Comparison of ENCODE assay signal across 16 cellular contexts in genomic region chr17:47291242-47291873, GRCh38. TPM values are rescaled to one million over a fixed set of nuclear protein-coding genes. Genes with fewer than 3 reads are reported as not detected.
DNase-seq lines count a peak whose midpoint lies in the region; ATAC-seq, FAIRE-seq and TF ChIP-seq lines count a peak whose summit lies in the region.
"Had no signal": no experiment of that assay in that cellular context is flagged by ENCODE, and none has a peak within 500 bp of the region (broad histone marks: within the 10 kb centered on the region; RNA-seq: fewer than 3 reads in every experiment).

No MANE protein-coding gene starts in this region.

- in situ Hi-C loops in K562 (cut with MboI), result no loop called here
- in situ Hi-C loops in HepG2 (cut with HindIII; ENCODE audit: extremely low pct_ligation_motif_present, low pct_unique_long_range_greater_than_20kb), result no loop called here

- H3K27ac ChIP-seq in K562 (ENCODE audit: extremely low read depth, low read depth, low read length) (peak overlapping the region; percentile 50), HepG2 (ENCODE audit: extremely low read length, insufficient read depth, low read length) (peak overlapping the region; percentile 14)
- H3K27ac ChIP-seq: A549 had no signal

- no peak for TF ChIP-seq POLR2A in K562 (conservative IDR thresholded peaks at IDR 0.05)
- TF ChIP-seq POLR2A in HepG2 (IDR thresholded peaks at IDR 0.05; ENCODE audit: insufficient read depth in 1 of 2, low read depth in 2 of 2, low read length in 2 of 2), result no peak

- H3K27me3 Mint-ChIP-seq in Caco-2 (ENCODE audit: insufficient read depth, unreplicated experiment), result no peaks in the 10 kb centered on the region
- H3K27me3 Mint-ChIP-seq: CD4-positive, alpha-beta T cell had no signal

- FAIRE-seq in K562 (lab: Jason Lieb, UNC) (peak; percentile 74), HepG2 (lab: Jason Lieb, UNC) (peak; percentile 90)
- FAIRE-seq: A549 had no signal

- H3K4me1 Mint-ChIP-seq in Caco-2 (ENCODE audit: low read depth, unreplicated experiment), result peaks cover 20% of the 10 kb centered on the region

- H3K36me3 ChIP-seq in Caco-2 (ENCODE audit: control insufficient read depth, insufficient read depth, low read length), result no peaks in the 10 kb centered on the region
- no peaks in the 10 kb centered on the region for H3K36me3 ChIP-seq in K562 (ENCODE audit: control insufficient read depth, insufficient read depth, low read length)
- H3K36me3 ChIP-seq in HepG2 (replicated peaks in 1 of 2; ENCODE audit: control insufficient read depth in 1 of 2, insufficient read depth in 2 of 2, low read length in 2 of 2), result no peaks in the 10 kb centered on the region

- TF ChIP-seq EP300 in K562 (IDR thresholded peaks at IDR 0.05; ENCODE audit: low read length), result peak; percentile 81
- TF ChIP-seq EP300 in HepG2 (IDR thresholded peaks at IDR 0.05; ENCODE audit: low read depth in 2 of 2, low read length in 2 of 2), result peak in 1 of 2 experiments; percentile 64; a peak in 1 of 4 replicates
- TF ChIP-seq EP300 in HepG2 (CRISPR knock-in tag; IDR thresholded peaks at IDR 0.05; ENCODE audit: borderline replicate concordance), result peak; percentile 49; the same call in 1 of the 2 replicates

- H3K79me2 ChIP-seq in K562 (ENCODE audit: control insufficient read depth, insufficient read depth, low read length) (no peaks in the 10 kb centered on the region), HepG2 (ENCODE audit: insufficient read depth, low read length) (no peaks in the 10 kb centered on the region)

- no peak overlapping the region for H3K4me3 ChIP-seq in Caco-2 (ENCODE audit: low read depth, low read length)
- H3K4me3 ChIP-seq in LNCaP clone FGC (ENCODE audit: low read depth, low read length), result no peak overlapping the region
- H3K4me3 ChIP-seq in K562, result no peak overlapping the region
- H3K4me3 ChIP-seq in HepG2 (replicated peaks in 1 of 3; ENCODE audit: insufficient read depth in 1 of 3, low read depth in 2 of 3, low read length in 3 of 3), result peak overlapping the region in 2 of 3 experiments; percentile 12 to 13; a peak in 3 of 6 replicates
- H3K4me3 ChIP-seq: A549, MG63 had no signal

- H4K20me1 ChIP-seq in K562 (replicated peaks; ENCODE audit: control insufficient read depth, insufficient read depth, low read length), result no peaks in the 10 kb centered on the region
- H4K20me1 ChIP-seq in HepG2 (ENCODE audit: insufficient read depth, low read length), result no peaks in the 10 kb centered on the region

- no peaks in the 10 kb centered on the region for H3K9me3 ChIP-seq in Caco-2
- H3K9me3 ChIP-seq in K562 (replicated peaks; ENCODE audit: control insufficient read depth, insufficient read depth, low read depth, low read length), result no peaks in the 10 kb centered on the region
- no peaks in the 10 kb centered on the region for H3K9me3 ChIP-seq in HepG2 (ENCODE audit: low read length)
- H3K9me3 ChIP-seq: A549, MG63 had no signal

- DNase-seq in Caco-2, result peak in 1 of 2 experiments; percentile 61
- peak; percentile 76 for DNase-seq in LNCaP clone FGC (ENCODE audit: low read depth)
- DNase-seq in K562 (ENCODE audit: extremely low read depth in 1 of 4, low spot score in 3 of 4), result peak in 2 of 4 experiments; percentile 39 to 69
- DNase-seq in HepG2 (ENCODE audit: low spot score), result peak; percentile 90
- no peak for DNase-seq in globus pallidus (ENCODE audit: low spot score)
- no peak for DNase-seq in DMS153 treated with DMSO at 0.1 percent for 48 hours (lab: John Stamatoyannopoulos, UW; ENCODE audit: unreplicated experiment)
- no peak for DNase-seq in SIG-M5 treated with dmso at 0.1 percent for 504 hours (lab: John Stamatoyannopoulos, UW; ENCODE audit: unreplicated experiment)
- DNase-seq in cerebellar cortex (ENCODE audit: low spot score), result no peak
- DNase-seq: CD4-positive, alpha-beta T cell; KG1; MG63; NCI-H187 treated with DMSO at 0.1 percent for 48 hours; NCI-H524 treated with DMSO at 0.1 percent for 48 hours had no signal

- peaks cover 7% of the 10 kb centered on the region for H3K9me1 ChIP-seq in K562 (ENCODE audit: control insufficient read depth, insufficient read depth, low read length)

- POLR2A ChIA-PET in Caco-2 (lab: Charles Lee) (no interaction called here), K562 (lab: Yijun Ruan, JAX) (interaction anchor here (0.6 to 3.6 kb wide), 8 partner anchors 9 to 51 kb away, joined by 3 to 18 read pairs (median 4); no protein-coding TSS in a partner anchor), HepG2 (lab: Yijun Ruan, JAX) (interaction anchor here (0.7 to 1.5 kb wide), 5 partner anchors 14 to 359 kb away, joined by 3 to 4 read pairs (median 4); partner anchors contain the start of gene EFCAB13)

- H3K9me3 Mint-ChIP-seq in Caco-2 (ENCODE audit: unreplicated experiment), result no peaks in the 10 kb centered on the region
- H3K9me3 Mint-ChIP-seq: CD4-positive, alpha-beta T cell had no signal

- H3K4me1 ChIP-seq in Caco-2 (peaks cover 22% of the 10 kb centered on the region), K562 (replicated peaks in 1 of 2; ENCODE audit: control insufficient read depth in 2 of 2, insufficient read depth in 2 of 2, low read length in 2 of 2) (peaks cover 54 to 66% of the 10 kb centered on the region in 2 experiments), HepG2 (ENCODE audit: insufficient read depth, low read length) (peaks cover 39% of the 10 kb centered on the region)

- no TSS peak for BruUV-seq in Caco-2 (replicated peaks; lab: Mats Ljungman, UMichigan)
- no TSS peak for BruUV-seq in K562 (replicated peaks; lab: Mats Ljungman, UMichigan)
- BruUV-seq in HepG2 (replicated peaks; lab: Mats Ljungman, UMichigan), result no TSS peak

- intact Hi-C loops in Caco-2 (cut with micrococcal nuclease; ENCODE audit: unreplicated experiment), result no loop called here
- intact Hi-C loops in K562 (cut with micrococcal nuclease), result loop anchor here (5.0 kb wide), 1 partner anchor 34 kb away; no protein-coding TSS in a partner anchor
- intact Hi-C loops in HepG2 (cut with micrococcal nuclease; ENCODE audit: unreplicated experiment), result no loop called here

- H3K4me2 ChIP-seq in K562 (ENCODE audit: insufficient read depth, low read length), result peak overlapping the region; percentile 67
- peak overlapping the region; percentile 50 for H3K4me2 ChIP-seq in HepG2 (ENCODE audit: low read depth, low read length)
- H3K4me2 ChIP-seq: A549 had no signal

- H3K9ac ChIP-seq in K562 (ENCODE audit: insufficient read depth in 1 of 2, low read depth in 2 of 2, low read length in 2 of 2) (peak overlapping the region in 1 of 2 experiments; percentile 35; a peak in 3 of 4 replicates), HepG2 (ENCODE audit: insufficient read depth, low read depth, low read length) (no peak overlapping the region)

- WGBS in K562 (ENCODE audit: insufficient coverage, low coverage, missing lambda C conversion rate), result 20% methylated on average over 8 of the region's 8 CpGs
- WGBS in HepG2 (ENCODE audit: low lambda C conversion rate), result 3% methylated on average over 8 of the region's 8 CpGs

- peak; percentile 4 for ATAC-seq in K562
- peak; percentile 72 for ATAC-seq in HepG2
- ATAC-seq: A549 had no signal

- H3K27me3 ChIP-seq in Caco-2 (replicated peaks; ENCODE audit: control insufficient read depth, insufficient read depth, low read length) (no peaks in the 10 kb centered on the region; the same call in 1 of the 2 replicates), K562 (ENCODE audit: control insufficient read depth in 2 of 2, insufficient read depth in 2 of 2, low read length in 2 of 2) (no peaks in the 10 kb centered on the region), HepG2 (ENCODE audit: control insufficient read depth in 1 of 2, insufficient read depth in 2 of 2, low read length in 2 of 2) (peaks cover 1 to 25% of the 10 kb centered on the region in 2 experiments; a peak in 4 of 5 replicates)
- H3K27me3 ChIP-seq: MG63 had no signal

- peak overlapping the region; percentile 58 for H3K4me3 Mint-ChIP-seq in Caco-2 (ENCODE audit: unreplicated experiment)
- H3K4me3 Mint-ChIP-seq: CD4-positive, alpha-beta T cell had no signal

- TF ChIP-seq RAD21 in K562 (CRISPR knock-in tag; conservative IDR thresholded peaks at IDR 0.05 in 1 of 2, IDR thresholded peaks at IDR 0.05 in 1 of 2), result no peak
- TF ChIP-seq RAD21 in HepG2 (CRISPR knock-in tag; IDR thresholded peaks at IDR 0.05), result no peak

- peak overlapping the region; percentile 37 for H3K27ac Mint-ChIP-seq in Caco-2 (ENCODE audit: unreplicated experiment)
- H3K27ac Mint-ChIP-seq: CD4-positive, alpha-beta T cell had no signal

- H2AFZ ChIP-seq in K562 (ENCODE audit: low read depth, low read length) (peak overlapping the region; percentile 80), HepG2 (ENCODE audit: low read length) (no peak overlapping the region)

- H3K36me3 Mint-ChIP-seq in Caco-2 (ENCODE audit: insufficient read depth, unreplicated experiment), result no peaks in the 10 kb centered on the region

- CTCF ChIA-PET in Caco-2 (lab: Charles Lee) (interaction anchor here (1.0 to 2.1 kb wide), 3 partner anchors 13 to 32 kb away, joined by 3 to 17 read pairs (median 7); partner anchors contain the start of gene EFCAB13), K562 (lab: Yijun Ruan, JAX; ENCODE audit: low intra/inter-chr PET ratio) (no interaction called here), HepG2 (lab: Yijun Ruan, JAX; ENCODE audit: low intra/inter-chr PET ratio, low total read pairs) (no interaction called here)

- TF ChIP-seq CTCF in Caco-2 (IDR thresholded peaks at IDR 0.05; ENCODE audit: insufficient read depth in 1 of 2, low read depth in 1 of 2, low read length in 1 of 2, severe bottlenecking in 1 of 2, unreplicated experiment in 1 of 2) (no peak), LNCaP clone FGC (IDR thresholded peaks at IDR 0.05; ENCODE audit: control insufficient read depth, extremely low read depth, insufficient read depth) (no peak), K562 (IDR thresholded peaks at IDR 0.05 in 2 of 3, conservative IDR thresholded peaks at IDR 0.05 in 1 of 3; ENCODE audit: insufficient read depth in 2 of 3, low read depth in 1 of 3, low read length in 3 of 3) (no peak), HepG2 (CRISPR knock-in tag; IDR thresholded peaks at IDR 0.05) (no peak)

RNA-seq across cellular contexts. Expression of gene EFCAB13, which starts 32.4 kb away (rescaled TPM):
- total RNA-seq in Caco-2 (2022) (5.1 and 6.4 TPM in 2 replicates), K562 (2014; rRNA removed) (1.3 and 3.1 TPM in 2 replicates), K562 (2014; rRNA removed; fragmentation: Illumina TruSeq; extraction: Trizol) (1.3 TPM in 2 replicates), K562 (2015; rRNA removed; fragmentation: Illumina TruSeq; extraction: Trizol) (0.69 and 1.2 TPM in 2 replicates), K562 (2021) (1.0 and 2.6 TPM in 2 replicates), HepG2 (2016; rRNA removed; fragmentation: Illumina TruSeq; extraction: Trizol) (0.71 and 0.73 TPM in 2 replicates)
- total RNA-seq in K562 (2011; cell fraction: chromatin; rRNA removed; ENCODE audit: low replicate concordance), result 1.8 and 4.2 TPM in 2 replicates
- 0.66 TPM in 1 of 2 replicates, not detected in the other for total RNA-seq in K562 (2011; cell fraction: nucleolus; rRNA removed)
- 1.1 and 2.4 TPM in 2 replicates for total RNA-seq in K562 (2011; cell fraction: nucleoplasm; rRNA removed)
- polyA plus RNA-seq in K562 (2011; rRNA removed) (0.70 and 1.1 TPM in 2 replicates), K562 (2014; fragmentation: Illumina TruSeq; extraction: Trizol) (0.95 and 1.2 TPM in 2 replicates), K562 (2014; fragmentation: Nextera tagmentation; extraction: Ambion mirVana) (under 1 TPM; 0.46 TPM), K562 (2014; rRNA removed) (0.32 and 2.7 TPM in 2 replicates), HepG2 (2011; rRNA removed) (0.22 and 0.57 TPM in 2 replicates)
- 0.09 TPM in 1 of 2 replicates, not detected in the other for polyA plus RNA-seq in K562 (2011; cell fraction: cytosol; rRNA removed)
- 1.0 and 1.2 TPM in 2 replicates for polyA plus RNA-seq in K562 (2011; cell fraction: nucleus; rRNA removed)
- 0.83 and 2.9 TPM in 2 replicates for polyA plus RNA-seq in K562 (2012)
- 1.6 and 2.1 TPM in 2 replicates for polyA minus RNA-seq in K562 (2011; rRNA and poly(A)+ RNA removed)
- not detected in 2 replicates for polyA minus RNA-seq in K562 (2011; cell fraction: cytosol; rRNA and poly(A)+ RNA removed)
- polyA minus RNA-seq in K562 (2011; cell fraction: nucleus; rRNA and poly(A)+ RNA removed), result 0.67 and 1.4 TPM in 2 replicates
- total RNA-seq in HepG2 (2016; cell fraction: cytosol; rRNA removed; fragmentation: Illumina TruSeq; extraction: Trizol; ENCODE audit: low read depth), result 0.81 and 1.1 TPM in 2 replicates
- 0.26 and 0.59 TPM in 2 replicates for total RNA-seq in HepG2 (2016; cell fraction: insoluble cytoplasmic fraction; rRNA removed; fragmentation: Illumina TruSeq; extraction: Trizol)
- 0.49 and 0.79 TPM in 2 replicates for total RNA-seq in HepG2 (2016; cell fraction: membrane; rRNA removed; fragmentation: Illumina TruSeq; extraction: Trizol)
- 1.0 and 1.7 TPM in 2 replicates for total RNA-seq in HepG2 (2016; cell fraction: nucleus; rRNA removed; fragmentation: Illumina TruSeq; extraction: Trizol)
- polyA plus RNA-seq in HepG2 (2011; cell fraction: cytosol; rRNA removed), result 0.07 and 0.18 TPM in 2 replicates
- 0.11 and 0.40 TPM in 2 replicates for polyA plus RNA-seq in HepG2 (2011; cell fraction: nucleus; rRNA removed)
- 1.5 and 2.1 TPM in 2 replicates for polyA plus RNA-seq in HepG2 (2012)
- polyA plus RNA-seq in HepG2 (2016; cell fraction: cytosol; fragmentation: Illumina TruSeq; extraction: Trizol; ENCODE audit: low read depth), result 0.23 TPM in 2 replicates
- 0.35 and 1.1 TPM in 2 replicates for polyA plus RNA-seq in HepG2 (2016; cell fraction: insoluble cytoplasmic fraction; fragmentation: Illumina TruSeq; extraction: Trizol; ENCODE audit: low read depth)
- polyA plus RNA-seq in HepG2 (2016; cell fraction: membrane; fragmentation: Illumina TruSeq; extraction: Trizol; ENCODE audit: low read depth), result 0.29 and 0.30 TPM in 2 replicates
- polyA plus RNA-seq in HepG2 (2016; cell fraction: nucleus; fragmentation: Illumina TruSeq; extraction: Trizol; ENCODE audit: insufficient read depth, low read depth), result 1.1 and 1.9 TPM in 2 replicates
- 0.75 TPM in 1 of 2 replicates, not detected in the other for polyA minus RNA-seq in HepG2 (2011; rRNA and poly(A)+ RNA removed; ENCODE audit: low replicate concordance)
- polyA minus RNA-seq in HepG2 (2011; cell fraction: cytosol; rRNA and poly(A)+ RNA removed), result not detected in 2 replicates
- polyA minus RNA-seq in HepG2 (2011; cell fraction: nucleus; rRNA and poly(A)+ RNA removed), result 1.8 and 2.4 TPM in 2 replicates

RNA-seq across cellular contexts. Expression of gene ITGB3, which starts 37.7 kb away (rescaled TPM):
- 0.48 and 1.2 TPM in 2 replicates for total RNA-seq in Caco-2 (2022)
- 3.2 and 6.2 TPM in 2 replicates for total RNA-seq in K562 (2011; cell fraction: chromatin; rRNA removed; ENCODE audit: low replicate concordance)
- total RNA-seq in K562 (2011; cell fraction: nucleolus; rRNA removed), result 2.8 and 4.7 TPM in 2 replicates
- 3.4 and 4.4 TPM in 2 replicates for total RNA-seq in K562 (2011; cell fraction: nucleoplasm; rRNA removed)
- total RNA-seq in K562 (2014; rRNA removed), result 0.45 and 0.54 TPM in 2 replicates
- 0.47 and 0.99 TPM in 2 replicates for total RNA-seq in K562 (2014; rRNA removed; fragmentation: Illumina TruSeq; extraction: Trizol)
- 0.30 and 0.62 TPM in 2 replicates for total RNA-seq in K562 (2015; rRNA removed; fragmentation: Illumina TruSeq; extraction: Trizol)
- total RNA-seq in K562 (2021), result 0.84 and 0.92 TPM in 2 replicates
- 1.1 and 2.6 TPM in 2 replicates for polyA plus RNA-seq in K562 (2011; rRNA removed)
- 1.0 and 1.9 TPM in 2 replicates for polyA plus RNA-seq in K562 (2011; cell fraction: cytosol; rRNA removed)
- 0.95 and 3.2 TPM in 2 replicates for polyA plus RNA-seq in K562 (2011; cell fraction: nucleus; rRNA removed)
- 0.73 and 1.0 TPM in 2 replicates for polyA plus RNA-seq in K562 (2012)
- polyA plus RNA-seq in K562 (2014; fragmentation: Illumina TruSeq; extraction: Trizol), result 0.60 and 0.62 TPM in 2 replicates
- under 1 TPM in 1 of 2 experiments, not detected in 1; 0.08 TPM for polyA plus RNA-seq in K562 (2014; fragmentation: Nextera tagmentation; extraction: Ambion mirVana)
- polyA plus RNA-seq in K562 (2014; rRNA removed), result 0.32 and 0.62 TPM in 2 replicates
- 1.8 and 6.9 TPM in 2 replicates for polyA minus RNA-seq in K562 (2011; rRNA and poly(A)+ RNA removed)
- polyA minus RNA-seq in K562 (2011; cell fraction: cytosol; rRNA and poly(A)+ RNA removed), result 0.64 and 3.1 TPM in 2 replicates
- 1.2 and 1.6 TPM in 2 replicates for polyA minus RNA-seq in K562 (2011; cell fraction: nucleus; rRNA and poly(A)+ RNA removed)
- total RNA-seq in HepG2 (2016; rRNA removed; fragmentation: Illumina TruSeq; extraction: Trizol), result 0.15 and 0.31 TPM in 2 replicates
- not detected in 2 replicates for total RNA-seq in HepG2 (2016; cell fraction: cytosol; rRNA removed; fragmentation: Illumina TruSeq; extraction: Trizol; ENCODE audit: low read depth)
- 0.31 and 0.37 TPM in 2 replicates for total RNA-seq in HepG2 (2016; cell fraction: insoluble cytoplasmic fraction; rRNA removed; fragmentation: Illumina TruSeq; extraction: Trizol)
- total RNA-seq in HepG2 (2016; cell fraction: membrane; rRNA removed; fragmentation: Illumina TruSeq; extraction: Trizol), result not detected in 2 replicates
- total RNA-seq in HepG2 (2016; cell fraction: nucleus; rRNA removed; fragmentation: Illumina TruSeq; extraction: Trizol), result 0.41 and 0.50 TPM in 2 replicates
- polyA plus RNA-seq in HepG2 (2011; rRNA removed), result 0.09 and 0.10 TPM in 2 replicates
- 0.07 and 0.09 TPM in 2 replicates for polyA plus RNA-seq in HepG2 (2011; cell fraction: cytosol; rRNA removed)
- 0.14 TPM in 2 replicates for polyA plus RNA-seq in HepG2 (2011; cell fraction: nucleus; rRNA removed)
- polyA plus RNA-seq in HepG2 (2012), result not detected in 2 replicates
- polyA plus RNA-seq in HepG2 (2016; cell fraction: cytosol; fragmentation: Illumina TruSeq; extraction: Trizol; ENCODE audit: low read depth), result not detected in 2 replicates
- 0.07 TPM in 1 of 2 replicates, not detected in the other for polyA plus RNA-seq in HepG2 (2016; cell fraction: insoluble cytoplasmic fraction; fragmentation: Illumina TruSeq; extraction: Trizol; ENCODE audit: low read depth)
- not detected in 2 replicates for polyA plus RNA-seq in HepG2 (2016; cell fraction: membrane; fragmentation: Illumina TruSeq; extraction: Trizol; ENCODE audit: low read depth)
- polyA plus RNA-seq in HepG2 (2016; cell fraction: nucleus; fragmentation: Illumina TruSeq; extraction: Trizol; ENCODE audit: insufficient read depth, low read depth), result 0.15 TPM in 1 of 2 replicates, not detected in the other
- 0.82 TPM in 1 of 2 replicates, not detected in the other for polyA minus RNA-seq in HepG2 (2011; rRNA and poly(A)+ RNA removed; ENCODE audit: low replicate concordance)
- not detected in 2 replicates for polyA minus RNA-seq in HepG2 (2011; cell fraction: cytosol; rRNA and poly(A)+ RNA removed)
- polyA minus RNA-seq in HepG2 (2011; cell fraction: nucleus; rRNA and poly(A)+ RNA removed), result 0.12 TPM in 1 of 2 replicates, not detected in the other
- total RNA-seq: HT-29, OCI-LY7 had no signal

Comparison
In these comparisons a context has a peak if more than half of its experiments do, and no peak if none do; other contexts are left out.
1. DNase-seq: peak in LNCaP clone FGC (single experiment) and HepG2 (single experiment); none in globus pallidus (single experiment), DMS153 treated with DMSO at 0.1 percent for 48 hours (single experiment), SIG-M5 treated with dmso at 0.1 percent for 504 hours (single experiment) and cerebellar cortex (single experiment).
2. H3K4me3 ChIP-seq: peak in HepG2 (2 of 3); none in Caco-2 (single experiment), LNCaP clone FGC (single experiment) and K562 (single experiment).